2 cellular contexts compared by ENCODE assay signal in the genomic region with DNA sequence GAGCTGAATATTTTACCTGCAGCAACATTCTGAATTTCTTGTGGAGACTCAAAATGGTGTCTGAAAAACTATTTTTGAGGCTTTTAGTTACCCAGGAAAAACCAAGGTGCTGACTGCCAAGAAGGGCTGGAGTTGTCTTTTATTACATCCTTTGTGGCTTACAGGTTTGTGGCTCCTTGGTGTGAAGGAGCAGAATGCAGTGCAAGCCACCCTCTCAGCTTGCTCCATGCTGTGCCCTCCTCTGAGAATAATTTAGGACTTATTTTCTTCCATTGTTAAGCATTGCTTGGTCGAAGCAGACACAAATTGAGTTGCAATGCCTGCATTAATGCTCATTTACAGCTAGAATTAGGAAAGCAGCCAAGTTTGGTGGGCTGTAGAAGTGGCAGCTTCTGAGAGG.
TF ChIP-seq lines count a peak whose summit lies in the region.

No MANE protein-coding gene starts in this region.

TF ChIP-seq in GM23338, 12 proteins besides CTCF, POLR2A, EP300 and RAD21 (continued from another document):
- TF ChIP-seq REST (IDR thresholded peaks at IDR 0.05; ENCODE audit: unreplicated experiment) (no peak), CREB1 (CRISPR knock-in tag; IDR thresholded peaks at IDR 0.05; ENCODE audit: low read depth) (no peak), ZNF114 (CRISPR knock-in tag; IDR thresholded peaks at IDR 0.05) (no peak), JUNB (IDR thresholded peaks at IDR 0.05; ENCODE audit: unreplicated experiment) (no peak)

TF ChIP-seq in H1, 55 proteins besides CTCF, POLR2A, EP300 and RAD21 (continued from another document):
- TF ChIP-seq KDM1A (IDR thresholded peaks at IDR 0.05; ENCODE audit: borderline replicate concordance, low read length) (no peak), CTBP2 (IDR thresholded peaks at IDR 0.05; ENCODE audit: borderline replicate concordance, insufficient read depth, insufficient read length, low read length) (no peak), POLR2AphosphoS5 (IDR thresholded peaks at IDR 0.05; ENCODE audit: low read depth, low read length) (no peak), MAFK (IDR thresholded peaks at IDR 0.05; ENCODE audit: low read depth, low read length) (no peak), POU5F1 (IDR thresholded peaks at IDR 0.05; ENCODE audit: low read depth, low read length) (no peak)
